Comparison of ENCODE assay signal across 16 cellular contexts in the genomic region with DNA sequence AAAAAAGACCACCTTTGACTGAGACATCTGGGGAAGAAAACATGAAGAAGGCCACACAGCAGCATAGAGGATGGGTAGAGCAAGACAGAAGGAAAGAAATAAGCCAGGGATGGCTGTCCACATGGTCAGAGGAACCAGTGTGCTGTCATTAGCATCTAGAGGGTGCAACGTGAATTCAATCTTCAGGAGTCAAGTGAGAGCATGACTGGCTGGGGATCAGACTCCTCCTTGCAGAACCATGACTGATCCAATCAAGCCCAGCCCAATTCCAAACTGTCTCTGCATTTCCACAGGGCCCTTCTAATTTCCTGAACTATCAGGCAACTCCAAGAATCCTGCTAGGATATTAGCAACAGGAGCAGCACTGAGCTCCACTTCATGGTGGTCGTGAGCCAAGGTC.
DNase-seq lines count a peak whose midpoint lies in the region; ATAC-seq and TF ChIP-seq lines count a peak whose summit lies in the region.
"Had no signal": no experiment of that assay in that cellular context is flagged by ENCODE, and none has a peak within 500 bp of the region (broad histone marks: within the 10 kb centered on the region; RNA-seq: fewer than 3 reads in every experiment).

No MANE protein-coding gene starts in this region.

- no peak overlapping the region for H3K9ac ChIP-seq in PC-3 (ENCODE audit: low read length)
- peak overlapping the region; percentile 86 for H3K9ac ChIP-seq in mammary epithelial cell (ENCODE audit: insufficient read depth, low read length)

- intact Hi-C loops in PC-3 (cut with micrococcal nuclease) = no loop called here
- intact Hi-C loops in mammary epithelial cell (cut with micrococcal nuclease) = loop anchor here (1.0 kb wide), 3 partner anchors 12 to 28 kb away; no protein-coding TSS in a partner anchor
- intact Hi-C loops in naive thymus-derived CD4-positive, alpha-beta T cell (cut with micrococcal nuclease) = no loop called here

- no peaks in the 10 kb centered on the region for H3K36me3 Mint-ChIP-seq in neural crest cell (ENCODE audit: low read depth)
- no peaks in the 10 kb centered on the region for H3K36me3 Mint-ChIP-seq in naive thymus-derived CD4-positive, alpha-beta T cell

- DNase-seq in PC-3 (no peak), mammary epithelial cell (peak; percentile 43), foreskin keratinocyte (peak in 1 of 2 donors; percentile 77), neural crest cell (ENCODE audit: low read depth, low spot score) (no peak), DMS114 treated with DMSO at 0.1 percent for 48 hours (lab: John Stamatoyannopoulos, UW; ENCODE audit: unreplicated experiment) (no peak), NCI-H1436 treated with DMSO at 0.1 percent for 48 hours (lab: John Stamatoyannopoulos, UW) (no peak), NCI-H2107 (lab: John Stamatoyannopoulos, UW) (no peak)
- DNase-seq in naive thymus-derived CD4-positive, alpha-beta T cell = no peak
- DNase-seq: BE2C; Calu3; CD4-positive, alpha-beta T cell; MV-4-11; NCI-H1417; NCI-H187 treated with DMSO at 0.1 percent for 48 hours; NCI-H226 had no signal

- no peaks in the 10 kb centered on the region for H3F3A ChIP-seq in PC-3 (ENCODE audit: low read length, unreplicated experiment)

- 0% methylated on average over 2 of the region's 2 CpGs for WGBS in mammary epithelial cell (ENCODE audit: low coverage, missing lambda C conversion rate)

- H3K4me1 Mint-ChIP-seq in neural crest cell = peaks cover 13% of the 10 kb centered on the region
- no peaks in the 10 kb centered on the region for H3K4me1 Mint-ChIP-seq in naive thymus-derived CD4-positive, alpha-beta T cell

- in situ Hi-C loops in mammary epithelial cell (cut with MboI; ENCODE audit: low sequenced_read_pairs in 2 of 2) = no loop called here

- H3K27ac ChIP-seq in PC-3 (ENCODE audit: low read length) (peak overlapping the region; percentile 54), mammary epithelial cell (ENCODE audit: insufficient read depth, low read depth, low read length) (peak overlapping the region; percentile 97), foreskin keratinocyte (peak overlapping the region; percentile 91)
- no peak overlapping the region for H3K27ac ChIP-seq in naive thymus-derived CD4-positive, alpha-beta T cell (ENCODE audit: low read depth, low read length)

- H3K27ac Mint-ChIP-seq in neural crest cell (ENCODE audit: unreplicated experiment) = peak overlapping the region; percentile 16
- no peak overlapping the region for H3K27ac Mint-ChIP-seq in naive thymus-derived CD4-positive, alpha-beta T cell
- H3K27ac Mint-ChIP-seq: CD4-positive, alpha-beta T cell had no signal

- ATAC-seq in PC-3 (no peak), foreskin keratinocyte (peak; percentile 2)
- no peak for ATAC-seq in naive thymus-derived CD4-positive, alpha-beta T cell
- ATAC-seq: K562 had no signal

- H3K4me3 Mint-ChIP-seq in neural crest cell = no peak overlapping the region
- H3K4me3 Mint-ChIP-seq in naive thymus-derived CD4-positive, alpha-beta T cell = no peak overlapping the region
- H3K4me3 Mint-ChIP-seq: CD4-positive, alpha-beta T cell had no signal

- no peak overlapping the region for H3K4me3 ChIP-seq in PC-3 (ENCODE audit: low read length)
- H3K4me3 ChIP-seq in mammary epithelial cell (replicated peaks in 1 of 3; ENCODE audit: insufficient read depth in 1 of 3, low read depth in 2 of 3, low read length in 3 of 3) = no peak overlapping the region
- H3K4me3 ChIP-seq in naive thymus-derived CD4-positive, alpha-beta T cell (ENCODE audit: low read length) = no peak overlapping the region
- H3K4me3 ChIP-seq: K562 had no signal

- no peaks in the 10 kb centered on the region for H3K79me2 ChIP-seq in PC-3 (ENCODE audit: low read length)
- peaks cover 10% of the 10 kb centered on the region for H3K79me2 ChIP-seq in mammary epithelial cell (ENCODE audit: insufficient read depth, low read length)

- peaks cover 3% of the 10 kb centered on the region for H3K9me3 Mint-ChIP-seq in neural crest cell
- peaks cover 0 to 2% (median 0%) of the 10 kb centered on the region in 11 donors for H3K9me3 Mint-ChIP-seq in naive thymus-derived CD4-positive, alpha-beta T cell
- H3K9me3 Mint-ChIP-seq: CD4-positive, alpha-beta T cell had no signal

- H4K20me1 ChIP-seq in PC-3 (ENCODE audit: low read length) (no peaks in the 10 kb centered on the region), mammary epithelial cell (ENCODE audit: insufficient read depth, low read length) (no peaks in the 10 kb centered on the region)

- H3K27me3 ChIP-seq in PC-3 (ENCODE audit: low read length) (no peaks in the 10 kb centered on the region), mammary epithelial cell (ENCODE audit: insufficient read depth, low read length) (no peaks in the 10 kb centered on the region), foreskin keratinocyte (no peaks in the 10 kb centered on the region)
- no peaks in the 10 kb centered on the region for H3K27me3 ChIP-seq in naive thymus-derived CD4-positive, alpha-beta T cell (ENCODE audit: control insufficient read depth in 2 of 2, insufficient read depth in 2 of 2, low read length in 2 of 2)

- no TSS peak for BruUV-seq in PC-3 (replicated peaks; lab: Mats Ljungman, UMichigan)
- BruUV-seq in mammary epithelial cell (replicated peaks; lab: Mats Ljungman, UMichigan) = TSS peak; percentile 18

- H3K9me2 ChIP-seq in PC-3 (replicated peaks; ENCODE audit: low read length) = no peaks in the 10 kb centered on the region

- H3K27me3 Mint-ChIP-seq in neural crest cell (ENCODE audit: low read depth) = peaks cover 6% of the 10 kb centered on the region
- peaks cover 19 to 34% (median 27%) of the 10 kb centered on the region in 5 donors for H3K27me3 Mint-ChIP-seq in naive thymus-derived CD4-positive, alpha-beta T cell

- POLR2A ChIA-PET in PC-3 (lab: Charles Lee; ENCODE audit: unreplicated experiment) = interaction anchor here (0.7 kb wide), 1 partner anchor 12 kb away, joined by 4 read pairs; no protein-coding TSS in a partner anchor
- POLR2A ChIA-PET in naive thymus-derived CD4-positive, alpha-beta T cell (lab: Charles Lee) = no interaction called here

- H2AFZ ChIP-seq in PC-3 (ENCODE audit: low read length) (no peak overlapping the region), mammary epithelial cell (ENCODE audit: low read depth, low read length) (no peak overlapping the region)

- CTCF ChIA-PET in PC-3 (lab: Charles Lee) = interaction anchor here (0.7 to 0.9 kb wide), 2 partner anchors 18 to 19 kb away, joined by 3 to 4 read pairs; no protein-coding TSS in a partner anchor
- CTCF ChIA-PET in mammary epithelial cell (lab: Charles Lee; ENCODE audit: low non-redundant PET) = interaction anchor here (0.5 to 0.6 kb wide), 2 partner anchors 13 to 50 kb away, joined by 4 read pairs; no protein-coding TSS in a partner anchor
- CTCF ChIA-PET in naive thymus-derived CD4-positive, alpha-beta T cell (lab: Charles Lee) = no interaction called here

- dilution Hi-C loops in mammary epithelial cell (cut with HindIII; ENCODE audit: low sequenced_read_pairs) = no loop called here

- H3K4me1 ChIP-seq in PC-3 (ENCODE audit: insufficient read depth, low read length) (peaks cover 32% of the 10 kb centered on the region), mammary epithelial cell (ENCODE audit: insufficient read depth, low read length) (peaks cover 88% of the 10 kb centered on the region), foreskin keratinocyte (peaks cover 77% of the 10 kb centered on the region)
- H3K4me1 ChIP-seq in naive thymus-derived CD4-positive, alpha-beta T cell (ENCODE audit: control insufficient read depth in 2 of 2, insufficient read depth in 2 of 2, low read length in 2 of 2) = no peaks in the 10 kb centered on the region
- H3K4me1 ChIP-seq: BE2C had no signal

- H3K9me3 ChIP-seq in PC-3 (ENCODE audit: low read length) (no peaks in the 10 kb centered on the region), mammary epithelial cell (replicated peaks; ENCODE audit: insufficient read depth, low read length) (no peaks in the 10 kb centered on the region)
- H3K9me3 ChIP-seq in naive thymus-derived CD4-positive, alpha-beta T cell (ENCODE audit: control insufficient read depth in 2 of 3, low read length in 3 of 3) = no peaks in the 10 kb centered on the region
- H3K9me3 ChIP-seq: BE2C had no signal

- H3K4me2 ChIP-seq in PC-3 (ENCODE audit: low read length) (peak overlapping the region; percentile 29; the same call in 1 of the 2 replicates), mammary epithelial cell (ENCODE audit: insufficient read depth, low read depth, low read length) (peak overlapping the region; percentile 46)

- TF ChIP-seq CTCF in PC-3 (conservative IDR thresholded peaks at IDR 0.05; ENCODE audit: low read depth, low read length) (no peak), mammary epithelial cell (conservative IDR thresholded peaks at IDR 0.05 in 1 of 2, IDR thresholded peaks at IDR 0.05 in 1 of 2; ENCODE audit: extremely low read depth in 1 of 2, insufficient read depth in 1 of 2, low read depth in 1 of 2, low read length in 2 of 2) (no peak), foreskin keratinocyte (conservative IDR thresholded peaks at IDR 0.05) (no peak), neural crest cell (conservative IDR thresholded peaks at IDR 0.05) (no peak)

- H3K36me3 ChIP-seq in PC-3 (ENCODE audit: low read depth, low read length) (no peaks in the 10 kb centered on the region), mammary epithelial cell (ENCODE audit: insufficient read depth, low read length) (no peaks in the 10 kb centered on the region)
- no peaks in the 10 kb centered on the region for H3K36me3 ChIP-seq in naive thymus-derived CD4-positive, alpha-beta T cell (ENCODE audit: control insufficient read depth in 2 of 3, insufficient read depth in 3 of 3, low read length in 3 of 3)
- H3K36me3 ChIP-seq: BE2C had no signal
